ENCODE assay signal across 8 cellular contexts in genomic region chr10:38401565-38401964, GRCh38.
DNase-seq lines count a peak whose midpoint lies in the region; ATAC-seq, FAIRE-seq and TF ChIP-seq lines count a peak whose summit lies in the region.
"Not testable (repeated sequence)": the region's sequence is repeated elsewhere in the genome, so short reads cannot be mapped to it uniquely, and the experiment has no call there.

No MANE protein-coding gene starts in this region.

- peak overlapping the region; percentile 97 for H3K27ac Mint-ChIP-seq in activated CD8-positive, alpha-beta T cell treated with anti-CD3 and anti-CD28 coated beads for 36 hours
- not testable (repeated sequence) for H3K27ac Mint-ChIP-seq in astrocyte (ENCODE audit: unreplicated experiment)
- H3K27ac Mint-ChIP-seq in stimulated activated effector memory CD8-positive, alpha-beta T cell treated with anti-CD3 and anti-CD28 coated beads, Interleukin-12 subunit alpha, Interleukin-12 subunit beta, amount 100 ng/mL, for 72 hours: peak overlapping the region; percentile 99

- not testable (repeated sequence) for BruUV-seq in PC-9 (replicated peaks; lab: Mats Ljungman, UMichigan)

- not testable (repeated sequence) for H3K36me3 Mint-ChIP-seq in activated CD8-positive, alpha-beta T cell treated with anti-CD3 and anti-CD28 coated beads for 36 hours (ENCODE audit: low read depth); astrocyte (ENCODE audit: low read depth, unreplicated experiment); stimulated activated effector memory CD8-positive, alpha-beta T cell treated with anti-CD3 and anti-CD28 coated beads, Interleukin-12 subunit alpha, Interleukin-12 subunit beta, amount 100 ng/mL, for 72 hours

- TF ChIP-seq CTCF in C4-2B (conservative IDR thresholded peaks at IDR 0.05); PC-9 (conservative IDR thresholded peaks at IDR 0.05); activated CD8-positive, alpha-beta T cell treated with anti-CD3 and anti-CD28 coated beads for 36 hours (IDR thresholded peaks at IDR 0.05); astrocyte (IDR thresholded peaks at IDR 0.05; ENCODE audit: insufficient read depth, low read depth, low read length); esophagus squamous epithelium (IDR thresholded peaks at IDR 0.05): not testable (repeated sequence)

- H3K9me3 ChIP-seq in GM23248 (ENCODE audit: low read depth); PC-9 (ENCODE audit: insufficient read depth, low read depth); astrocyte (ENCODE audit: insufficient read depth, low read depth, low read length); esophagus squamous epithelium; mucosa of stomach (ENCODE audit: control insufficient read depth, low read length): not testable (repeated sequence)

- POLR2A ChIA-PET in PC-9 (lab: Charles Lee; ENCODE audit: unreplicated experiment): not testable (repeated sequence)
- POLR2A ChIA-PET in activated CD8-positive, alpha-beta T cell treated with anti-CD3 and anti-CD28 coated beads for 36 hours (lab: Charles Lee): interaction anchor here (2.3 kb wide), 1 partner anchor 426 kb away, joined by 10 read pairs; the partner anchor contains the start of gene ZNF25

- H2AFZ ChIP-seq in GM23248 (peak overlapping the region; percentile 87), PC-9 (peak overlapping the region; percentile 84)
- H2AFZ ChIP-seq in astrocyte (ENCODE audit: low read depth, low read length): not testable (repeated sequence)

- CTCF ChIA-PET in PC-9 (lab: Charles Lee); activated CD8-positive, alpha-beta T cell treated with anti-CD3 and anti-CD28 coated beads for 36 hours (lab: Charles Lee): not testable (repeated sequence)

- intact Hi-C loops in PC-9 (cut with micrococcal nuclease; ENCODE audit: unreplicated experiment); activated CD8-positive, alpha-beta T cell treated with anti-CD3 and anti-CD28 coated beads for 36 hours (cut with micrococcal nuclease); esophagus squamous epithelium (cut with DNase I): not testable (repeated sequence)

- in situ Hi-C loops in GM23248 (cut with MboI): not testable (repeated sequence)

- H3K4me1 ChIP-seq in GM23248 (ENCODE audit: insufficient read depth); PC-9 (replicated peaks; ENCODE audit: insufficient read depth); astrocyte (ENCODE audit: insufficient read depth, low read length); mucosa of stomach (ENCODE audit: control insufficient read depth, insufficient read depth, low read length): not testable (repeated sequence)
- H3K4me1 ChIP-seq in esophagus squamous epithelium: peaks cover 0 to 17% (median 0%) of the 10 kb centered on the region in 3 donors

- 96 to 97% methylated on average over 8 to 13 of the region's 13 CpGs for WGBS in GM23248 (ENCODE audit: low coverage in 1 of 2, low lambda C conversion rate in 2 of 2, missing lambda C conversion rate in 2 of 2), 2 experiments
- WGBS in esophagus squamous epithelium, 2 donors: 85 to 90% methylated on average over 9 to 13 of the region's 13 CpGs

- not testable (repeated sequence) for H3K9me2 ChIP-seq in GM23248 (ENCODE audit: insufficient read depth); PC-9 (ENCODE audit: insufficient read depth)

- not testable (repeated sequence) for H3K36me3 ChIP-seq in GM23248 (ENCODE audit: low read depth); PC-9 (ENCODE audit: low read depth); astrocyte (ENCODE audit: insufficient read depth, low read length); esophagus squamous epithelium; mucosa of stomach (ENCODE audit: control insufficient read depth, insufficient read depth, low read length)

- H3F3A ChIP-seq in GM23248 (ENCODE audit: insufficient read depth); PC-9 (ENCODE audit: insufficient read depth, low read depth): not testable (repeated sequence)

- H3K27me3 ChIP-seq in GM23248 (replicated peaks; ENCODE audit: insufficient read depth); PC-9 (ENCODE audit: insufficient read depth, low read depth); astrocyte (ENCODE audit: insufficient read depth, low read length); esophagus squamous epithelium; mucosa of stomach (ENCODE audit: control insufficient read depth, insufficient read depth, low read length): not testable (repeated sequence)

- ATAC-seq in activated CD8-positive, alpha-beta T cell treated with anti-CD3 and anti-CD28 coated beads for 36 hours; stimulated activated effector memory CD8-positive, alpha-beta T cell treated with anti-CD3 and anti-CD28 coated beads, Interleukin-12 subunit alpha, Interleukin-12 subunit beta, amount 100 ng/mL, for 72 hours: not testable (repeated sequence)

- FAIRE-seq in astrocyte (lab: Jason Lieb, UNC): not testable (repeated sequence)

- not testable (repeated sequence) for DNase-seq in GM23248; PC-9; activated CD8-positive, alpha-beta T cell treated with anti-CD3 and anti-CD28 coated beads for 36 hours; astrocyte (ENCODE audit: low read depth); esophagus squamous epithelium (lab: John Stamatoyannopoulos, UW); stimulated activated effector memory CD8-positive, alpha-beta T cell treated with anti-CD3 and anti-CD28 coated beads, Interleukin-12 subunit alpha, Interleukin-12 subunit beta, amount 100 ng/mL, for 72 hours (ENCODE audit: low spot score in 2 of 2)

- H3K27ac ChIP-seq in C4-2B: peak overlapping the region; percentile 90
- H3K27ac ChIP-seq in GM23248: peak overlapping the region; percentile 94; the same call in 1 of the 2 replicates
- not testable (repeated sequence) for H3K27ac ChIP-seq in PC-9; astrocyte (ENCODE audit: low read depth, low read length)
- H3K27ac ChIP-seq in esophagus squamous epithelium: peak overlapping the region in 1 of 4 donors; percentile 96

- peak overlapping the region; percentile 84 for H3K4me3 ChIP-seq in GM23248
- peak overlapping the region; percentile 69 for H3K4me3 ChIP-seq in PC-9
- not testable (repeated sequence) for H3K4me3 ChIP-seq in astrocyte (ENCODE audit: insufficient read depth, low read depth, low read length); mucosa of stomach (ENCODE audit: low read length)
- H3K4me3 ChIP-seq in esophagus squamous epithelium: peak overlapping the region in 3 of 4 donors; percentile 68 to 81 (median 76)

- not testable (repeated sequence) for H3K79me2 ChIP-seq in GM23248 (ENCODE audit: insufficient read depth); PC-9 (ENCODE audit: low read depth); astrocyte (ENCODE audit: insufficient read depth, low read length)

- H3K9ac ChIP-seq in GM23248 (peak overlapping the region; percentile 98), mucosa of stomach (ENCODE audit: low read length) (peak overlapping the region; percentile 86)
- not testable (repeated sequence) for H3K9ac ChIP-seq in astrocyte (ENCODE audit: low read length)

- TF ChIP-seq POLR2A in esophagus squamous epithelium (IDR thresholded peaks at IDR 0.05): not testable (repeated sequence)

- H3K27me3 Mint-ChIP-seq in activated CD8-positive, alpha-beta T cell treated with anti-CD3 and anti-CD28 coated beads for 36 hours; astrocyte (ENCODE audit: low read depth, unreplicated experiment): not testable (repeated sequence)

- H3K4me2 ChIP-seq in GM23248 (ENCODE audit: unreplicated experiment): peak overlapping the region; percentile 94
- peak overlapping the region; percentile 71 for H3K4me2 ChIP-seq in PC-9
- peak overlapping the region; percentile 89 for H3K4me2 ChIP-seq in astrocyte (ENCODE audit: low read length)

- H3K9me3 Mint-ChIP-seq in activated CD8-positive, alpha-beta T cell treated with anti-CD3 and anti-CD28 coated beads for 36 hours; astrocyte (ENCODE audit: unreplicated experiment); stimulated activated effector memory CD8-positive, alpha-beta T cell treated with anti-CD3 and anti-CD28 coated beads, Interleukin-12 subunit alpha, Interleukin-12 subunit beta, amount 100 ng/mL, for 72 hours: not testable (repeated sequence)

- not testable (repeated sequence) for H3K4me1 Mint-ChIP-seq in activated CD8-positive, alpha-beta T cell treated with anti-CD3 and anti-CD28 coated beads for 36 hours (ENCODE audit: low read depth); astrocyte (ENCODE audit: low read depth, unreplicated experiment); stimulated activated effector memory CD8-positive, alpha-beta T cell treated with anti-CD3 and anti-CD28 coated beads, Interleukin-12 subunit alpha, Interleukin-12 subunit beta, amount 100 ng/mL, for 72 hours

- peak overlapping the region; percentile 93 for H3K4me3 Mint-ChIP-seq in activated CD8-positive, alpha-beta T cell treated with anti-CD3 and anti-CD28 coated beads for 36 hours
- H3K4me3 Mint-ChIP-seq in astrocyte (ENCODE audit: unreplicated experiment): not testable (repeated sequence)
- peak overlapping the region; percentile 92 for H3K4me3 Mint-ChIP-seq in stimulated activated effector memory CD8-positive, alpha-beta T cell treated with anti-CD3 and anti-CD28 coated beads, Interleukin-12 subunit alpha, Interleukin-12 subunit beta, amount 100 ng/mL, for 72 hours

- H4K20me1 ChIP-seq in GM23248 (ENCODE audit: insufficient read depth); PC-9 (ENCODE audit: insufficient read depth); astrocyte (ENCODE audit: insufficient read depth, low read length): not testable (repeated sequence)
